8 cellular contexts compared by ENCODE assay signal in the genomic region with DNA sequence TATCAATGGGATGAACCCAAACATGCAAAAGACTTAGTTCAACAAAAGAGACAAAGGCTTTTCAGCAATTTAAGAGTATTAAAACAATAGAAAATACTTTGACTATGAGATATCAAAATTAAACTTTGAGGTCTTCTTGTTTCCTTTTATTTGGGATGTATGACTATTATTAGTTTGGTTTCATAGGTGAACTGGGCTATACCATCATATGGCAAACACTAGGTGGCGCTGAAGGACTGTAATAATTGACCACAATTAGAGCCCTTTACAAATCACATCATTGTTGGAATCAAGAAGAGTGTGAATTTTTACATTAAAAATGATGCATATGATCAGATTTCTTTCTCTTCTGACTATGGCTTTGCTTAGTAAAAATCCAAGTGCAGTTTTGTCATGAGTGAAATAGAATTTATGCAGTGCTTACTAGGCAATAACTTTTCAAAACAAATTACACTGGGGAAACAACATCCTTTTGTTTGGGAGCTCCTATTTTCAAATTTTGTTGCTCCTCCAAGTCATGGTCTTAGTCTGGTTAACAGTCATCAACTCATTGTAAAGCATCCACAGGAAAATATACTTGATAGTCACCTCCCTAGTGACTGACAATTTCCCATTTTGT. TPM values are rescaled to one million over a fixed set of nuclear protein-coding genes. Genes with fewer than 3 reads are reported as not detected.
DNase-seq lines count a peak whose midpoint lies in the region; ATAC-seq lines count a peak whose summit lies in the region.

No MANE protein-coding gene starts in this region.

- no peak overlapping the region for H3K4me3 Mint-ChIP-seq in activated T-cell treated with anti-CD3 and anti-CD28 coated beads, Interleukin-2, amount 50 U/mL, for 72 hours

- no peak overlapping the region for H3K27ac Mint-ChIP-seq in activated T-cell treated with anti-CD3 and anti-CD28 coated beads, Interleukin-2, amount 50 U/mL, for 72 hours

- DNase-seq in DMS153 (lab: John Stamatoyannopoulos, UW) (peak; percentile 77), NCI-H526 treated with DMSO at 0.1 percent for 48 hours (lab: John Stamatoyannopoulos, UW) (peak; percentile 57), left ventricle myocardium superior (no peak), occipital lobe (lab: John Stamatoyannopoulos, UW) (no peak)
- DNase-seq in activated T-cell treated with anti-CD3 and anti-CD28 coated beads, Interleukin-2, amount 50 U/mL, for 72 hours, result peak; percentile 37 to 39
- DNase-seq in stimulated activated CD4-positive, alpha-beta T cell treated with anti-CD3 and anti-CD28 coated beads, Interleukin-1b, Interleukin-23, amount 100 ng/mL, for 24 hours (ENCODE audit: low read depth in 4 of 4, low spot score in 1 of 4), result peak; percentile 17 to 34 (median 19)

- no peaks in the 10 kb centered on the region for H3K9me3 Mint-ChIP-seq in activated T-cell treated with anti-CD3 and anti-CD28 coated beads, Interleukin-2, amount 50 U/mL, for 72 hours

- ATAC-seq in GM19025 (IDR thresholded peaks at IDR 0.05; ENCODE audit: low read depth, unreplicated experiment), result peak; percentile 69
- peak; percentile 93 for ATAC-seq in HG03432 (IDR thresholded peaks at IDR 0.05; ENCODE audit: unreplicated experiment)
- ATAC-seq in activated T-cell treated with anti-CD3 and anti-CD28 coated beads, Interleukin-2, amount 50 U/mL, for 72 hours (replicated peaks in 1 of 2), result no peak
- ATAC-seq in left ventricle myocardium superior, result peak; percentile 37

- no peaks in the 10 kb centered on the region for H3K4me1 Mint-ChIP-seq in activated T-cell treated with anti-CD3 and anti-CD28 coated beads, Interleukin-2, amount 50 U/mL, for 72 hours (ENCODE audit: low read depth)

- intact Hi-C loops in left ventricle myocardium superior (cut with micrococcal nuclease), result no loop called here

- no peaks in the 10 kb centered on the region for H3K36me3 Mint-ChIP-seq in activated T-cell treated with anti-CD3 and anti-CD28 coated beads, Interleukin-2, amount 50 U/mL, for 72 hours (ENCODE audit: insufficient read depth in 2 of 2)

- no peaks in the 10 kb centered on the region for H3K27me3 Mint-ChIP-seq in activated T-cell treated with anti-CD3 and anti-CD28 coated beads, Interleukin-2, amount 50 U/mL, for 72 hours (ENCODE audit: low read depth)

RNA-seq across cellular contexts. Expression of a gene that starts 14.7 kb away (rescaled TPM):
- not detected for total RNA-seq in activated T-cell treated with anti-CD3 and anti-CD28 coated beads, Interleukin-2, amount 50 U/mL, for 72 hours
- total RNA-seq in left ventricle myocardium superior (not detected), occipital lobe (47.4 TPM)

Comparison
In these comparisons a context has a peak if more than half of its experiments do, and no peak if none do; other contexts are left out.
1. DNase-seq: peak in DMS153 (single experiment), NCI-H526 treated with DMSO at 0.1 percent for 48 hours (single experiment), activated T-cell treated with anti-CD3 and anti-CD28 coated beads, Interleukin-2, amount 50 U/mL, for 72 hours (2 of 2) and stimulated activated CD4-positive, alpha-beta T cell treated with anti-CD3 and anti-CD28 coated beads, Interleukin-1b, Interleukin-23, amount 100 ng/mL, for 24 hours (4 of 4); none in left ventricle myocardium superior (single experiment) and occipital lobe (single experiment).
2. ATAC-seq: peak in GM19025 (single experiment), HG03432 (single experiment) and left ventricle myocardium superior (single experiment); none in activated T-cell treated with anti-CD3 and anti-CD28 coated beads, Interleukin-2, amount 50 U/mL, for 72 hours (0 of 2).
3. RNA of a gene that starts 14.7 kb away (total RNA-seq): 47.4 TPM in occipital lobe (single experiment); not detected in activated T-cell treated with anti-CD3 and anti-CD28 coated beads, Interleukin-2, amount 50 U/mL, for 72 hours and not detected in left ventricle myocardium superior (single experiment); every median in the first group is over 10 times any median in the second.